ENCODE assay signal across 8 cellular contexts in genomic region chr10:50224330-50224952, GRCh38. TPM values are rescaled to one million over a fixed set of nuclear protein-coding genes. Genes with fewer than 3 reads are reported as not detected.
DNase-seq lines count a peak whose midpoint lies in the region.

No MANE protein-coding gene starts in this region.

- H3K4me3 Mint-ChIP-seq in immature natural killer cell, result no peak overlapping the region

- no peaks in the 10 kb centered on the region for H3K36me3 Mint-ChIP-seq in immature natural killer cell

- peak; percentile 3 to 13 for DNase-seq in stimulated activated CD4-positive, alpha-beta T cell treated with anti-CD3 and anti-CD28 coated beads, Interleukin-12 subunit alpha, Interleukin-12 subunit beta, amount 100 ng/mL, for 24 hours (ENCODE audit: low read depth in 2 of 2)
- no peak for DNase-seq in stimulated activated CD4-positive, alpha-beta T cell treated with anti-CD3 and anti-CD28 coated beads, Interleukin-4, amount 100 ng/mL, for 1 hour
- DNase-seq in H4 (ENCODE audit: low spot score) (peak; percentile 63), LHCN-M2 (ENCODE audit: low read depth) (peak; percentile 64), SHP77 treated with DMSO at 0.1 percent for 48 hours (lab: John Stamatoyannopoulos, UW) (peak; percentile 50), cerebellum (ENCODE audit: low spot score) (peak; percentile 5), lung microvascular endothelial cell (ENCODE audit: low read depth in 2 of 2) (peak; percentile 66 to 81), immature natural killer cell (no peak)

- peaks cover 0 to 2% (median 0%) of the 10 kb centered on the region in 6 donors for H3K9me3 Mint-ChIP-seq in immature natural killer cell

- no peak overlapping the region for H3K27ac Mint-ChIP-seq in immature natural killer cell

- H3K4me1 Mint-ChIP-seq in immature natural killer cell, result no peaks in the 10 kb centered on the region

- H3K27me3 Mint-ChIP-seq in immature natural killer cell (ENCODE audit: low read depth in 3 of 3), result peaks cover 5 to 7% (median 6%) of the 10 kb centered on the region in 3 donors

RNA-seq across cellular contexts. Expression of gene ASAH2, which starts 26.9 kb away (rescaled TPM):
- 0.31 and 3.8 TPM in 2 replicates for total RNA-seq in H4 (2014; rRNA removed; shearing (Covaris generic))
- total RNA-seq in LHCN-M2 (2014; rRNA removed) (0.51 and 0.80 TPM in 2 replicates), cerebellum (1.5 TPM), lung microvascular endothelial cell (0.22 and 0.79 TPM in 2 replicates)
- 1.0 TPM for polyA plus RNA-seq in LHCN-M2 (2012)
- 1 to 10 TPM in 2 of 3 donors, under 1 TPM in 1; 0.93 to 1.5 (median 1.2) TPM for polyA plus RNA-seq in immature natural killer cell

Comparison
In these comparisons a context has a peak if more than half of its experiments do, and no peak if none do; other contexts are left out.
1. DNase-seq: peak in stimulated activated CD4-positive, alpha-beta T cell treated with anti-CD3 and anti-CD28 coated beads, Interleukin-12 subunit alpha, Interleukin-12 subunit beta, amount 100 ng/mL, for 24 hours (2 of 2), H4 (single experiment), LHCN-M2 (single experiment), SHP77 treated with DMSO at 0.1 percent for 48 hours (single experiment), cerebellum (single experiment) and lung microvascular endothelial cell (2 of 2); none in stimulated activated CD4-positive, alpha-beta T cell treated with anti-CD3 and anti-CD28 coated beads, Interleukin-4, amount 100 ng/mL, for 1 hour (single experiment) and immature natural killer cell (0 of 3).